In the genomic region with DNA sequence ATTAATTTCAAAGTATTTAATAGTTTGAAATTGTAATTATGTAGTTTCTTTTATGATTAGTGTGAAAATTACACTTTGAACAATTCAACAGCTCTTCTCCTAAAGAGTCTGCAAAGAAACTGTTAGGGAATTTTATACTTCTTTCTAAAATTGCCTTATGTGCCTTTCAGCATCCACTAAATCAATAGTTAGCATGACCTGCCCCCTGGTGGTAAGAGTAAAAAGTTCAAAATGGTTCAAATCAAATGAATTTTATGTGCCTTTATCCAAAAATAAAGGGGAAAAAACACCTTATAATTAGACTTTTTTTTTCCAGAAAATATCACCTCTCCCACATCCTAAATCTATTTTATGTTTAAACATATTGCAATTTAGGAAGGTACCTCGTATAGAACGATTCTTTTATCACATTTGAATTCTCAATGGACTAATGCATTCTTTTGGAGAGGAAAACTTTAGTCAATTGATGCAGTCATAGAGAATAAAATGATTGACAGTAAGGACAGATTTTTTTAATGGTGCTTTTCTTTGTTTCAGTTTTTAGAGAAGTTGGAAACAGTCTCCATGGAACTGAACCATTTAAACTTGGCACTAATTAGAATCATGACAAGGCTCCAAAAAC, we compare ENCODE assay signal across 8 cellular contexts.
DNase-seq lines count a peak whose midpoint lies in the region; ATAC-seq, FAIRE-seq and TF ChIP-seq lines count a peak whose summit lies in the region.

No MANE protein-coding gene starts in this region.

- H3K9me1 ChIP-seq in endothelial cell of umbilical vein (replicated peaks; ENCODE audit: control insufficient read depth, extremely low read depth, insufficient read depth, low read length), result no peaks in the 10 kb centered on the region

- DNase-seq in NCI-H524 (lab: John Stamatoyannopoulos, UW) (peak; percentile 13 to 38), NCI-H524 treated with DMSO at 0.1 percent for 48 hours (lab: John Stamatoyannopoulos, UW) (no peak), HAP-1 (ENCODE audit: low spot score in 2 of 2) (peak; percentile 66 to 67), RPMI7951 (ENCODE audit: low read depth) (peak; percentile 34), endothelial cell of umbilical vein (ENCODE audit: low read depth, low spot score) (peak; percentile 69), neuronal stem cell (ENCODE audit: low spot score) (peak; percentile 53), germinal center (ENCODE audit: low spot score) (no peak)

- H3K23ac ChIP-seq in neuronal stem cell (ENCODE audit: low read depth, low read length, poor library complexity), result no peak overlapping the region

- FAIRE-seq in endothelial cell of umbilical vein (lab: Jason Lieb, UNC), result peak; percentile 67

- H3K4me3 ChIP-seq in HAP-1 (no peak overlapping the region), endothelial cell of umbilical vein (replicated peaks in 1 of 3; ENCODE audit: insufficient read depth in 1 of 3, low read depth in 1 of 3, low read length in 3 of 3) (no peak overlapping the region), neuronal stem cell (ENCODE audit: low read length in 2 of 2) (no peak overlapping the region)

- CTCF ChIA-PET in endothelial cell of umbilical vein (lab: Charles Lee), result interaction anchor here (0.6 to 10.6 kb wide), 20 partner anchors 11 to 1087 kb away, joined by 3 to 302 read pairs (median 4); a partner anchor contains a TSS

- H3K4me1 ChIP-seq in HAP-1, result peaks cover 15% of the 10 kb centered on the region
- peaks cover 12% of the 10 kb centered on the region for H3K4me1 ChIP-seq in endothelial cell of umbilical vein (ENCODE audit: control insufficient read depth, extremely low read depth, insufficient read depth, low read length)
- peaks cover 4% of the 10 kb centered on the region in 2 donors for H3K4me1 ChIP-seq in neuronal stem cell (ENCODE audit: control insufficient read depth in 2 of 2, insufficient read depth in 1 of 2, low read depth in 1 of 2, low read length in 2 of 2)

- POLR2A ChIA-PET in endothelial cell of umbilical vein (lab: Charles Lee), result no interaction called here

- intact Hi-C loops in endothelial cell of umbilical vein (cut with micrococcal nuclease), result loop anchor here (1.0 to 10.0 kb wide), 9 partner anchors 321 to 1087 kb away; no protein-coding TSS in a partner anchor

- H2BK5ac ChIP-seq in neuronal stem cell (ENCODE audit: low read length), result no peak overlapping the region

- no peak overlapping the region for H3K4ac ChIP-seq in neuronal stem cell (ENCODE audit: low read length)

- no CpG with 5 or more reads among the region's 2 CpGs for WGBS in neuronal stem cell (ENCODE audit: extremely low coverage in 2 of 2, insufficient read length in 2 of 2, insufficient replicate concordance in 1 of 2), 2 donors

- H3K18ac ChIP-seq in neuronal stem cell (ENCODE audit: low read length), result no peak overlapping the region

- ATAC-seq in esophagus mucosa, result no peak

- in situ Hi-C loops in HAP-1 (cut with MboI; ENCODE audit: low sequenced_read_pairs), result loop anchor here (10.0 to 25.0 kb wide), 2 partner anchors 236 to 1048 kb away; no protein-coding TSS in a partner anchor

- no peaks in the 10 kb centered on the region for H3K9me3 ChIP-seq in HAP-1
- no peaks in the 10 kb centered on the region for H3K9me3 ChIP-seq in endothelial cell of umbilical vein (replicated peaks; ENCODE audit: control insufficient read depth, insufficient read depth, low read length)
- H3K9me3 ChIP-seq in neuronal stem cell (replicated peaks in 1 of 2; ENCODE audit: control insufficient read depth in 2 of 2, insufficient read depth in 1 of 2, low read depth in 1 of 2, low read length in 2 of 2), result no peaks in the 10 kb centered on the region

- H2BK120ac ChIP-seq in neuronal stem cell (ENCODE audit: low read depth, low read length), result no peak overlapping the region

- H2BK12ac ChIP-seq in neuronal stem cell (ENCODE audit: low read length), result no peak overlapping the region

- H2AFZ ChIP-seq in endothelial cell of umbilical vein (ENCODE audit: low read depth, low read length), result no peak overlapping the region
- no peak overlapping the region for H2AFZ ChIP-seq in neuronal stem cell (ENCODE audit: low read length)

- TF ChIP-seq POLR2A in endothelial cell of umbilical vein (IDR thresholded peaks at IDR 0.05; ENCODE audit: low read depth, low read length), result no peak

- no peak overlapping the region for H3K4me2 ChIP-seq in endothelial cell of umbilical vein (ENCODE audit: insufficient read depth, low read length)
- no peak overlapping the region for H3K4me2 ChIP-seq in neuronal stem cell (ENCODE audit: insufficient read depth, low read length, poor library complexity, severe bottlenecking)

- no peak overlapping the region for H4K91ac ChIP-seq in neuronal stem cell (ENCODE audit: low read depth, low read length, poor library complexity)

- H3K27me3 ChIP-seq in HAP-1 (ENCODE audit: low read depth), result no peaks in the 10 kb centered on the region
- H3K27me3 ChIP-seq in endothelial cell of umbilical vein (ENCODE audit: control insufficient read depth in 2 of 2, insufficient read depth in 2 of 2, low read length in 2 of 2), result no peaks in the 10 kb centered on the region
- H3K27me3 ChIP-seq in neuronal stem cell (ENCODE audit: control insufficient read depth in 3 of 3, insufficient read depth in 3 of 3, low read depth in 1 of 3, low read length in 3 of 3), result no peaks in the 10 kb centered on the region

- BruUV-seq in endothelial cell of umbilical vein (replicated peaks; lab: Mats Ljungman, UMichigan), result no TSS peak

- no peaks in the 10 kb centered on the region for H3K79me2 ChIP-seq in endothelial cell of umbilical vein (ENCODE audit: control insufficient read depth, insufficient read depth, low read length)

- peak; percentile 20 to 29 for TF ChIP-seq CTCF in endothelial cell of umbilical vein (IDR thresholded peaks at IDR 0.05; ENCODE audit: extremely low read depth in 1 of 2, insufficient read depth in 1 of 2, low read depth in 1 of 2, low read length in 2 of 2)

- H3K36me3 ChIP-seq in HAP-1 (replicated peaks), result no peaks in the 10 kb centered on the region
- no peaks in the 10 kb centered on the region for H3K36me3 ChIP-seq in endothelial cell of umbilical vein (ENCODE audit: control insufficient read depth in 2 of 2, extremely low read depth in 1 of 2, insufficient read depth in 2 of 2, low read length in 2 of 2)
- H3K36me3 ChIP-seq in neuronal stem cell (replicated peaks in 1 of 2; ENCODE audit: control insufficient read depth in 2 of 2, insufficient read depth in 2 of 2, low read length in 2 of 2), result no peaks in the 10 kb centered on the region

- no peak overlapping the region for H3K14ac ChIP-seq in neuronal stem cell (ENCODE audit: low read length)

- no peak overlapping the region for H2BK15ac ChIP-seq in neuronal stem cell (ENCODE audit: low read length)

- dilution Hi-C loops in endothelial cell of umbilical vein (cut with MboI; ENCODE audit: extremely low pct_ligation_motif_present, low sequenced_read_pairs), result no loop called here

- no peaks in the 10 kb centered on the region for H4K20me1 ChIP-seq in endothelial cell of umbilical vein (replicated peaks; ENCODE audit: control insufficient read depth, extremely low read depth, insufficient read depth, low read length)

- H3K9ac ChIP-seq in endothelial cell of umbilical vein (replicated peaks; ENCODE audit: extremely low read depth, insufficient read depth, low read length), result no peak overlapping the region
- H3K9ac ChIP-seq in neuronal stem cell (ENCODE audit: low read depth, low read length, poor library complexity), result no peak overlapping the region

- no peaks in the 10 kb centered on the region for H3K79me1 ChIP-seq in neuronal stem cell (ENCODE audit: low read depth, low read length)

- no peak overlapping the region for H4K8ac ChIP-seq in neuronal stem cell (ENCODE audit: low read depth, low read length)

- H3K27ac ChIP-seq in endothelial cell of umbilical vein (ENCODE audit: insufficient read depth, low read depth, low read length) (no peak overlapping the region), neuronal stem cell (replicated peaks; ENCODE audit: low read length) (no peak overlapping the region)

- no peak overlapping the region for H2AK5ac ChIP-seq in neuronal stem cell (ENCODE audit: low read depth, low read length)

TF ChIP-seq in endothelial cell of umbilical vein, 7 proteins besides CTCF, POLR2A, EP300 and RAD21:
- TF ChIP-seq EZH2 (IDR thresholded peaks at IDR 0.05; ENCODE audit: borderline replicate concordance, low read depth, low read length, severe bottlenecking) (no peak), GATA2 (IDR thresholded peaks at IDR 0.05; ENCODE audit: insufficient read depth, insufficient read length, low read depth, low read length) (no peak), POLR2AphosphoS5 (IDR thresholded peaks at IDR 0.05; ENCODE audit: insufficient read depth, low read depth, low read length) (no peak), MYC (IDR thresholded peaks at IDR 0.05; ENCODE audit: low read depth, low read length) (no peak), JUN (IDR thresholded peaks at IDR 0.05; ENCODE audit: borderline replicate concordance, insufficient read depth, insufficient read length, low read depth) (no peak)
TF ChIP-seq in endothelial cell of umbilical vein: peak in this region for 0.

Comparison
In these comparisons a context has a peak if more than half of its experiments do, and no peak if none do; other contexts are left out.
1. DNase-seq: peak in NCI-H524 (2 of 2), HAP-1 (2 of 2), RPMI7951 (single experiment), endothelial cell of umbilical vein (single experiment) and neuronal stem cell (single experiment); none in NCI-H524 treated with DMSO at 0.1 percent for 48 hours (single experiment) and germinal center (single experiment).